Comparison of ENCODE assay signal across 23 cellular contexts in genomic region chr12:127287256-127287655, GRCh38.
A peak's percentile ranks its signal among the peaks of the same experiment; 100 is the strongest.
DNase-seq lines count a peak whose midpoint lies in the region; ATAC-seq and TF ChIP-seq lines count a peak whose summit lies in the region.
"Had no signal": no experiment of that assay in that cellular context is flagged by ENCODE, and none has a peak within 500 bp of the region (broad histone marks: within the 10 kb centered on the region; RNA-seq: fewer than 3 reads in every experiment).

No MANE protein-coding gene starts in this region.

- no TSS peak for BruUV-seq in A673 (replicated peaks; lab: Mats Ljungman, UMichigan)

- DNase-seq in activated CD8-positive, alpha-beta memory T cell treated with anti-CD3 and anti-CD28 coated beads, Interleukin-2, amount 10 ng/mL, durations not matched to agents 7 days and 5 days, result peak; percentile 29
- DNase-seq in activated CD8-positive, alpha-beta memory T cell treated with anti-CD3 and anti-CD28 coated beads for 24 hours, result no peak
- DNase-seq in A673 (ENCODE audit: low spot score) (no peak), SK-N-MC (ENCODE audit: low read depth, low spot score) (no peak), mesenteric fat pad (ENCODE audit: low spot score) (peak; percentile 47), ureter (ENCODE audit: low spot score) (no peak)
- no peak for DNase-seq in stimulated activated naive CD4-positive, alpha-beta T cell treated with Interleukin-2 at 50 U/mL for 16 hours (lab: John Stamatoyannopoulos, UW)
- DNase-seq: ACHN; AML-193; BE2C; CD4-positive, alpha-beta T cell; CD8-positive, alpha-beta memory T cell; DMS 273 treated with DMSO at 0.1 percent for 48 hours; DMS79; EL; GDM1; HCEC 1CT had no signal

- H3K4me3 Mint-ChIP-seq in activated CD8-positive, alpha-beta memory T cell treated with anti-CD3 and anti-CD28 coated beads, Interleukin-2, amount 10 ng/mL, durations not matched to agents 7 days and 5 days, result no peak overlapping the region
- H3K4me3 Mint-ChIP-seq: CD14-positive monocyte; CD4-positive, alpha-beta T cell; CD8-positive, alpha-beta memory T cell; GM23338 had no signal

- peaks cover 12% of the 10 kb centered on the region for H3K4me1 Mint-ChIP-seq in activated CD8-positive, alpha-beta memory T cell treated with anti-CD3 and anti-CD28 coated beads, Interleukin-2, amount 10 ng/mL, durations not matched to agents 7 days and 5 days
- H3K4me1 Mint-ChIP-seq: CD8-positive, alpha-beta memory T cell; GM23338 had no signal

- H3K4me1 ChIP-seq in A673 (ENCODE audit: insufficient read depth, low read length, poor library complexity, severe bottlenecking), result peaks cover 50% of the 10 kb centered on the region
- H3K4me1 ChIP-seq: BE2C had no signal

- TF ChIP-seq CTCF in A673 (conservative IDR thresholded peaks at IDR 0.05; ENCODE audit: low read depth, low read length), result no peak

- POLR2A ChIA-PET in A673 (lab: Charles Lee; ENCODE audit: low non-redundant PET), result no interaction called here

- H3K27me3 Mint-ChIP-seq in activated CD8-positive, alpha-beta memory T cell treated with anti-CD3 and anti-CD28 coated beads, Interleukin-2, amount 10 ng/mL, durations not matched to agents 7 days and 5 days, result no peaks in the 10 kb centered on the region
- H3K27me3 Mint-ChIP-seq: CD4-positive, alpha-beta T cell; CD8-positive, alpha-beta memory T cell had no signal

- H3K36me3 Mint-ChIP-seq in activated CD8-positive, alpha-beta memory T cell treated with anti-CD3 and anti-CD28 coated beads, Interleukin-2, amount 10 ng/mL, durations not matched to agents 7 days and 5 days, result no peaks in the 10 kb centered on the region
- H3K36me3 Mint-ChIP-seq: CD14-positive monocyte; CD8-positive, alpha-beta memory T cell had no signal

- H3K9ac ChIP-seq in SK-N-MC (ENCODE audit: insufficient read length), result no peak overlapping the region
- H3K9ac ChIP-seq: BLaER1 treated with 17β-estradiol and CSF1 and Interleukin-3, amounts not matched to agents 10 nM and 100 nM had no signal

- H3K9me3 ChIP-seq in A673 (ENCODE audit: low read depth, low read length, poor library complexity, severe bottlenecking) (no peaks in the 10 kb centered on the region), SK-N-MC (ENCODE audit: low read depth, low read length) (no peaks in the 10 kb centered on the region)
- H3K9me3 ChIP-seq: BE2C; BLaER1 treated with 17β-estradiol and CSF1 and Interleukin-3, amounts not matched to agents 10 nM and 100 nM had no signal

- no peak for ATAC-seq in activated CD8-positive, alpha-beta memory T cell treated with anti-CD3 and anti-CD28 coated beads, Interleukin-2, amount 10 ng/mL, durations not matched to agents 7 days and 5 days
- no peak for ATAC-seq in GM21447 (IDR thresholded peaks at IDR 0.05; ENCODE audit: unreplicated experiment)
- ATAC-seq: GM12878, GM23338 had no signal

- H3K27ac ChIP-seq in A673 (ENCODE audit: low read depth, low read length, poor library complexity, severe bottlenecking), result peak overlapping the region; percentile 94
- H3K27ac ChIP-seq in SK-N-MC, result peak overlapping the region; percentile 78
- H3K27ac ChIP-seq: 22Rv1; BLaER1 treated with 17β-estradiol and CSF1 and Interleukin-3, amounts not matched to agents 10 nM and 100 nM had no signal

- H3K36me3 ChIP-seq in A673 (ENCODE audit: insufficient read depth, low read length, poor library complexity, severe bottlenecking), result no peaks in the 10 kb centered on the region
- H3K36me3 ChIP-seq in SK-N-MC (ENCODE audit: insufficient read depth, low read length), result no peaks in the 10 kb centered on the region
- H3K36me3 ChIP-seq: BE2C; BLaER1 treated with 17β-estradiol and CSF1 and Interleukin-3, amounts not matched to agents 10 nM and 100 nM had no signal

- intact Hi-C loops in A673 (cut with micrococcal nuclease; ENCODE audit: unreplicated experiment), result loop anchor here (5.0 to 10.0 kb wide), 5 partner anchors 95 to 1222 kb away; no protein-coding TSS in a partner anchor

- H3K4me3 ChIP-seq in A673 (ENCODE audit: low read depth, low read length, poor library complexity, severe bottlenecking), result no peak overlapping the region
- no peak overlapping the region for H3K4me3 ChIP-seq in SK-N-MC
- H3K4me3 ChIP-seq: BLaER1 treated with 17β-estradiol and CSF1 and Interleukin-3, amounts not matched to agents 10 nM and 100 nM; GM12878; GM23338 had no signal

- H3K27me3 ChIP-seq in A673 (replicated peaks; ENCODE audit: insufficient read depth, low read depth, low read length, poor library complexity), result no peaks in the 10 kb centered on the region
- H3K27me3 ChIP-seq: BE2C; BLaER1 treated with 17β-estradiol and CSF1 and Interleukin-3, amounts not matched to agents 10 nM and 100 nM had no signal

- no peaks in the 10 kb centered on the region for H3K9me3 Mint-ChIP-seq in activated CD8-positive, alpha-beta memory T cell treated with anti-CD3 and anti-CD28 coated beads, Interleukin-2, amount 10 ng/mL, durations not matched to agents 7 days and 5 days (ENCODE audit: low read depth)
- H3K9me3 Mint-ChIP-seq: CD4-positive, alpha-beta T cell had no signal

- H3K27ac Mint-ChIP-seq in activated CD8-positive, alpha-beta memory T cell treated with anti-CD3 and anti-CD28 coated beads, Interleukin-2, amount 10 ng/mL, durations not matched to agents 7 days and 5 days, result no peak overlapping the region
- H3K27ac Mint-ChIP-seq: CD14-positive monocyte; CD4-positive, alpha-beta T cell; CD8-positive, alpha-beta memory T cell; GM23338 had no signal

- CTCF ChIA-PET in activated CD8-positive, alpha-beta memory T cell treated with anti-CD3 and anti-CD28 coated beads, Interleukin-2, amount 10 ng/mL, durations not matched to agents 7 days and 5 days (lab: Charles Lee), result no interaction called here
- CTCF ChIA-PET in A673 (lab: Charles Lee), result no interaction called here

Comparison
In these comparisons a context has a peak if more than half of its experiments do, and no peak if none do; other contexts are left out.
1. DNase-seq: peak in activated CD8-positive, alpha-beta memory T cell treated with anti-CD3 and anti-CD28 coated beads, Interleukin-2, amount 10 ng/mL, durations not matched to agents 7 days and 5 days (single experiment) and mesenteric fat pad (single experiment); none in activated CD8-positive, alpha-beta memory T cell treated with anti-CD3 and anti-CD28 coated beads for 24 hours (single experiment), A673 (single experiment), SK-N-MC (single experiment), ureter (single experiment) and stimulated activated naive CD4-positive, alpha-beta T cell treated with Interleukin-2 at 50 U/mL for 16 hours (single experiment).